ENCODE assay signal across 8 cellular contexts in genomic region chr4:37890501-37891220, GRCh38. TPM values are rescaled to one million over a fixed set of nuclear protein-coding genes. Genes with fewer than 3 reads are reported as not detected.
A peak's percentile ranks its signal among the peaks of the same experiment; 100 is the strongest.
DNase-seq lines count a peak whose midpoint lies in the region; ATAC-seq and TF ChIP-seq lines count a peak whose summit lies in the region.

TSS of gene TBC1D1 (plus strand) at chr4:37891084. CDS start at chr4:37902096, 11,012 bp downstream.

- peaks cover 15% of the 10 kb centered on the region for H3K4me1 Mint-ChIP-seq in activated T-helper 17 cell treated with anti-CD3 and anti-CD28 coated beads, Interleukin-2, amount 50 U/mL, for 72 hours

- H3K4me1 ChIP-seq in ACC112 (ENCODE audit: control insufficient read depth, insufficient read depth, low read length, unreplicated experiment) (no peaks in the 10 kb centered on the region), OCI-LY3 (ENCODE audit: low read length) (peaks cover 52% of the 10 kb centered on the region), gastroesophageal sphincter (peaks cover 0 to 76% (median 7%) of the 10 kb centered on the region in 3 donors), tibial artery (peaks cover 0 to 58% (median 15%) of the 10 kb centered on the region in 4 donors)

- H3K79me2 ChIP-seq in ACC112 (ENCODE audit: control insufficient read depth, insufficient read depth, low read length, unreplicated experiment) (no peaks in the 10 kb centered on the region), OCI-LY3 (ENCODE audit: low read length) (peaks cover 5% of the 10 kb centered on the region; the same call in 1 of the 2 replicates)

- no peaks in the 10 kb centered on the region for H3K36me3 Mint-ChIP-seq in activated T-helper 17 cell treated with anti-CD3 and anti-CD28 coated beads, Interleukin-2, amount 50 U/mL, for 72 hours (ENCODE audit: low read depth)

- no peaks in the 10 kb centered on the region for H3K9me3 Mint-ChIP-seq in activated T-helper 17 cell treated with anti-CD3 and anti-CD28 coated beads, Interleukin-2, amount 50 U/mL, for 72 hours

- H3K27ac Mint-ChIP-seq in activated T-helper 17 cell treated with anti-CD3 and anti-CD28 coated beads, Interleukin-2, amount 50 U/mL, for 72 hours: peak within 1 kb of the TSS; percentile 86

- H3K4me3 ChIP-seq in ACC112 (ENCODE audit: low read depth, low read length) (peak within 1 kb of the TSS; percentile 78), OCI-LY3 (ENCODE audit: low read length) (peak within 1 kb of the TSS; percentile 82), gastroesophageal sphincter (peak within 1 kb of the TSS; percentile 83 to 92), tibial artery (peak within 1 kb of the TSS; percentile 84 to 94)

- no peak within 1 kb of the TSS for H3K27ac ChIP-seq in ACC112 (ENCODE audit: low read depth, low read length)
- H3K27ac ChIP-seq in OCI-LY3 (ENCODE audit: low read length): peak within 1 kb of the TSS; percentile 60
- H3K27ac ChIP-seq in gastroesophageal sphincter: peak within 1 kb of the TSS; percentile 93 to 99 (median 95)
- H3K27ac ChIP-seq in tibial artery: peak within 1 kb of the TSS; percentile 94 to 98

- H4K20me1 ChIP-seq in OCI-LY3 (ENCODE audit: insufficient read depth, low read length): peaks cover 4% of the 10 kb centered on the region

- TF ChIP-seq CTCF in OCI-LY3 (IDR thresholded peaks at IDR 0.05; ENCODE audit: low read depth, low read length) (peak; percentile 19; the same call in 1 of the 2 replicates), gastroesophageal sphincter (IDR thresholded peaks at IDR 0.05) (peak in 2 of 4 experiments; percentile 40 to 74), tibial artery (IDR thresholded peaks at IDR 0.05) (peak; percentile 8 to 52)

- no peaks in the 10 kb centered on the region for H3K9me3 ChIP-seq in OCI-LY3 (ENCODE audit: insufficient read depth, low read length)
- no peaks in the 10 kb centered on the region for H3K9me3 ChIP-seq in gastroesophageal sphincter
- H3K9me3 ChIP-seq in tibial artery: no peaks in the 10 kb centered on the region

- ATAC-seq in GM18867 (IDR thresholded peaks at IDR 0.05; ENCODE audit: unreplicated experiment): peak; percentile 27
- peak; percentile 17 for ATAC-seq in HG03103 (IDR thresholded peaks at IDR 0.05; ENCODE audit: low read depth, unreplicated experiment)
- peak; percentile 55 for ATAC-seq in activated T-helper 17 cell treated with anti-CD3 and anti-CD28 coated beads, Interleukin-2, amount 50 U/mL, for 72 hours (replicated peaks)
- peak; percentile 87 for ATAC-seq in gastroesophageal sphincter

- H2AFZ ChIP-seq in ACC112 (ENCODE audit: low read length, unreplicated experiment): peak within 1 kb of the TSS; percentile 88
- peak within 1 kb of the TSS; percentile 69; the same call in 1 of the 2 replicates for H2AFZ ChIP-seq in OCI-LY3 (ENCODE audit: low read depth, low read length)

- no peaks in the 10 kb centered on the region for H3K27me3 Mint-ChIP-seq in activated T-helper 17 cell treated with anti-CD3 and anti-CD28 coated beads, Interleukin-2, amount 50 U/mL, for 72 hours

- peak within 1 kb of the TSS; percentile 86 for H3K4me3 Mint-ChIP-seq in activated T-helper 17 cell treated with anti-CD3 and anti-CD28 coated beads, Interleukin-2, amount 50 U/mL, for 72 hours

- H3K27me3 ChIP-seq in ACC112 (ENCODE audit: insufficient read depth, low read length) (peaks cover 12% of the 10 kb centered on the region), OCI-LY3 (ENCODE audit: low read depth, low read length) (peaks cover 9% of the 10 kb centered on the region), gastroesophageal sphincter (no peaks in the 10 kb centered on the region), tibial artery (no peaks in the 10 kb centered on the region)

- TF ChIP-seq EP300 in gastroesophageal sphincter (IDR thresholded peaks at IDR 0.05): no peak

- peak within 1 kb of the TSS; percentile 87 for H3K4me2 ChIP-seq in OCI-LY3 (ENCODE audit: low read length)

- peak; percentile 12 to 48 for TF ChIP-seq POLR2A in gastroesophageal sphincter (IDR thresholded peaks at IDR 0.05)

- 0% methylated on average over 10 of the region's 63 CpGs; no CpG with 5 or more reads in 1 of the 2 donors for WGBS in gastroesophageal sphincter (ENCODE audit: low coverage in 1 of 2), 2 donors

- H3K9ac ChIP-seq in OCI-LY3 (ENCODE audit: low read length): peak within 1 kb of the TSS; percentile 81

- H3K36me3 ChIP-seq in ACC112 (ENCODE audit: insufficient read depth, low read length) (no peaks in the 10 kb centered on the region), OCI-LY3 (replicated peaks; ENCODE audit: low read depth, low read length) (no peaks in the 10 kb centered on the region), gastroesophageal sphincter (no peaks in the 10 kb centered on the region), tibial artery (no peaks in the 10 kb centered on the region)

- intact Hi-C loops in tibial artery (cut with DNase I; ENCODE audit: low total_unique reads): loop anchor here (2.0 to 10.0 kb wide), 5 partner anchors 64 to 204 kb away; partner anchors contain the start of genes PGM2 and RELL1

- DNase-seq in occipital lobe (lab: John Stamatoyannopoulos, UW): peak; percentile 65
- peak; percentile 81 to 95 for DNase-seq in tibial artery

RNA-seq across cellular contexts. Expression of gene TBC1D1, which starts in this region (rescaled TPM):
- 10 to 100 TPM; 29.9 to 39.0 TPM for total RNA-seq in activated T-helper 17 cell treated with anti-CD3 and anti-CD28 coated beads, Interleukin-2, amount 50 U/mL, for 72 hours
- total RNA-seq in gastroesophageal sphincter (100 to 1,000 TPM; 190 to 279 (median 241) TPM), occipital lobe (57.2 TPM)

Comparison
In these comparisons a context has a peak if more than half of its experiments do, and no peak if none do; other contexts are left out.
1. ATAC-seq: peak in every context shown above with its lines; median percentile 87 in gastroesophageal sphincter; 55 in activated T-helper 17 cell treated with anti-CD3 and anti-CD28 coated beads, Interleukin-2, amount 50 U/mL, for 72 hours; 27 in GM18867; 17 in HG03103.